1 cellular context compared by ENCODE assay signal in the genomic region with DNA sequence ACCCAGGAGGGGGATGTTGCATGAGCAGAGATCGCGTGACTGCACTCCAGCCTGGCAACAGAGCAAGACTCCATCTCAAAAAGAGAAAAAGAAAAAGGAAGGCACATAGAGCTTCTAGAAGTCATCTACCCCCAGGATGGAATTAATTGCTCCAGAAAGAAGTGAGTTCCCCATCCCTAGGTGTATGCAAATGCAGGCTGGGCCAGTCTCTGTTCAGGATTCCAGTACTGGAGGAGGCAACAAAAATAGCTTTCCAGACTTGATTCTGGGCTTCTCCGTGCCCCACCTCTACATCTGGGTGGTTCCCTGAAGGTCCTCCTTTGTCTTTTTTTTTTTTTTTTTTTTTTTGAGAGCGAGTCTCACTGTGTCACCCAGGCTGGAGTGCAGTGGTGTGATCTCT.
TF ChIP-seq lines count a peak whose summit lies in the region.

No MANE protein-coding gene starts in this region.

TF ChIP-seq in HepG2, 621 proteins besides CTCF, POLR2A, EP300 and RAD21:
- peak; percentile 29; the same call in 1 of the 2 replicates for TF ChIP-seq ZBTB33 (CRISPR knock-in tag; IDR thresholded peaks at IDR 0.05)
- TF ChIP-seq, protein P1, sequence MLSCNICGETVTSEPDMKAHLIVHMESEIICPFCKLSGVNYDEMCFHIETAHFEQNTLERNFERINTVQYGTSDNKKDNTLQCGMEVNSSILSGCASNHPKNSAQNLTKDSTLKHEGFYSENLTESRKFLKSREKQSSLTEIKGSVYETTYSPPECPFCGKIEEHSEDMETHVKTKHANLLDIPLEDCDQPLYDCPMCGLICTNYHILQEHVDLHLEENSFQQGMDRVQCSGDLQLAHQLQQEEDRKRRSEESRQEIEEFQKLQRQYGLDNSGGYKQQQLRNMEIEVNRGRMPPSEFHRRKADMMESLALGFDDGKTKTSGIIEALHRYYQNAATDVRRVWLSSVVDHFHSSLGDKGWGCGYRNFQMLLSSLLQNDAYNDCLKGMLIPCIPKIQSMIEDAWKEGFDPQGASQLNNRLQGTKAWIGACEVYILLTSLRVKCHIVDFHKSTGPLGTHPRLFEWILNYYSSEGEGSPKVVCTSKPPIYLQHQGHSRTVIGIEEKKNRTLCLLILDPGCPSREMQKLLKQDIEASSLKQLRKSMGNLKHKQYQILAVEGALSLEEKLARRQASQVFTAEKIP (CRISPR knock-in tag; IDR thresholded peaks at IDR 0.05; ENCODE audit: borderline replicate concordance), result no peak
